ENCODE assay signal across 16 cellular contexts in genomic region chr12:101298426-101298825, GRCh38. TPM values are rescaled to one million over a fixed set of nuclear protein-coding genes. Genes with fewer than 3 reads are reported as not detected.
DNase-seq lines count a peak whose midpoint lies in the region; ATAC-seq and TF ChIP-seq lines count a peak whose summit lies in the region.
"Had no signal": no experiment of that assay in that cellular context is flagged by ENCODE, and none has a peak within 500 bp of the region (broad histone marks: within the 10 kb centered on the region; RNA-seq: fewer than 3 reads in every experiment).

No MANE protein-coding gene starts in this region.

- ATAC-seq in HG03280 (IDR thresholded peaks at IDR 0.05; ENCODE audit: unreplicated experiment), result no peak
- ATAC-seq: activated CD8-positive, alpha-beta memory T cell treated with anti-CD3 and anti-CD28 coated beads, Interleukin-2, amount 10 ng/mL, durations not matched to agents 7 days and 5 days; activated naive CD4-positive, alpha-beta T cell treated with anti-CD3 and anti-CD28 coated beads, Interleukin-2, amount 50 U/mL, for 72 hours had no signal

- H2AFZ ChIP-seq in H9 (ENCODE audit: low read length), result no peak overlapping the region

- H3K23me2 ChIP-seq in H9 (ENCODE audit: insufficient read length, low read depth, low read length, poor library complexity, severe bottlenecking), result no peaks in the 10 kb centered on the region

- H3K27me3 Mint-ChIP-seq in H9 (ENCODE audit: low read depth), result no peaks in the 10 kb centered on the region
- H3K27me3 Mint-ChIP-seq: activated CD8-positive, alpha-beta memory T cell treated with anti-CD3 and anti-CD28 coated beads, Interleukin-2, amount 10 ng/mL, durations not matched to agents 7 days and 5 days had no signal

- no peak overlapping the region for H4K91ac ChIP-seq in H9 (ENCODE audit: insufficient read length, low read depth, low read length)

- WGBS in H9 (ENCODE audit: extremely low coverage, insufficient read length, low lambda C conversion rate), result no CpG with 5 or more reads among the region's 2 CpGs

- no peak overlapping the region for H3T11ph ChIP-seq in H9 (ENCODE audit: low read length)

- no peaks in the 10 kb centered on the region for H3K9me3 Mint-ChIP-seq in H9
- H3K9me3 Mint-ChIP-seq: activated naive CD4-positive, alpha-beta T cell treated with anti-CD3 and anti-CD28 coated beads, Interleukin-2, amount 50 U/mL, for 72 hours; nephron had no signal

- H4K8ac ChIP-seq in H9 (replicated peaks; ENCODE audit: insufficient read length, low read depth, low read length), result no peak overlapping the region

- H2BK5ac ChIP-seq in H9 (ENCODE audit: insufficient read length, low read length), result no peak overlapping the region

- no peaks in the 10 kb centered on the region for H3K4me1 ChIP-seq in H9 (ENCODE audit: insufficient read depth, low read length)

- H3K23ac ChIP-seq in H9 (ENCODE audit: insufficient read length, low read depth, low read length), result no peak overlapping the region

- H3K4ac ChIP-seq in H9 (ENCODE audit: low read depth, low read length), result no peak overlapping the region

- no peak overlapping the region for H3K9ac ChIP-seq in H9 (ENCODE audit: extremely low read depth, insufficient read length, low read length)

- 0 out of 2 replicates have a peak overlapping the region, but pooled peaks have one; percentile 15 for H2BK15ac ChIP-seq in H9 (ENCODE audit: low read depth, low read length)

- TF ChIP-seq CTCF in H9 (conservative IDR thresholded peaks at IDR 0.05), result no peak
- TF ChIP-seq CTCF in fibroblast of mammary gland (conservative IDR thresholded peaks at IDR 0.05; ENCODE audit: control insufficient read depth, insufficient read depth, low read depth, low read length), result no peak

- H4K20me1 ChIP-seq in H9 (ENCODE audit: control insufficient read depth, insufficient read depth, insufficient read length), result no peaks in the 10 kb centered on the region

- H3K27me3 ChIP-seq in H9 (ENCODE audit: insufficient read depth, low read length), result no peaks in the 10 kb centered on the region

- no peak overlapping the region for H3K4me3 ChIP-seq in fibroblast of mammary gland (ENCODE audit: control insufficient read depth, low read depth, low read length)
- H3K4me3 ChIP-seq: thoracic aorta had no signal

- no peak overlapping the region for H2BK20ac ChIP-seq in H9 (ENCODE audit: low read depth, low read length, poor library complexity, severe bottlenecking)

- H3K27ac Mint-ChIP-seq in H9, result peak overlapping the region in 2 of 3 experiments; percentile 29 to 42; a peak in 5 of 7 replicates
- H3K27ac Mint-ChIP-seq: activated CD8-positive, alpha-beta memory T cell treated with anti-CD3 and anti-CD28 coated beads, Interleukin-2, amount 10 ng/mL, durations not matched to agents 7 days and 5 days; nephron had no signal

- no peak overlapping the region for H3K14ac ChIP-seq in H9 (ENCODE audit: insufficient read depth, low read length)

- 0 out of 4 replicates have a peak, but pooled peaks cover 0 to 2% of the 10 kb centered on the region in 2 experiments for H3K4me1 Mint-ChIP-seq in H9
- H3K4me1 Mint-ChIP-seq: activated CD8-positive, alpha-beta memory T cell treated with anti-CD3 and anti-CD28 coated beads, Interleukin-2, amount 10 ng/mL, durations not matched to agents 7 days and 5 days; nephron had no signal

- no peaks in the 10 kb centered on the region for H3K79me2 ChIP-seq in H9 (ENCODE audit: insufficient read depth, low read length)

- no peak overlapping the region for H2AK5ac ChIP-seq in H9 (ENCODE audit: insufficient read length, low read length)

- H3K18ac ChIP-seq in H9 (ENCODE audit: insufficient read length, low read depth, low read length), result no peak overlapping the region

- H2BK120ac ChIP-seq in H9 (ENCODE audit: low read depth, low read length, poor library complexity, severe bottlenecking), result no peak overlapping the region

- H3K79me1 ChIP-seq in H9 (ENCODE audit: insufficient read depth, low read depth, low read length, poor library complexity, severe bottlenecking), result no peaks in the 10 kb centered on the region

- no peak overlapping the region for H3K4me2 ChIP-seq in H9 (ENCODE audit: insufficient read depth, insufficient read length, low read length)

- no peak overlapping the region for H2BK12ac ChIP-seq in H9 (ENCODE audit: insufficient read length, low read depth, low read length)

- H3K36me3 Mint-ChIP-seq in H9 (ENCODE audit: insufficient read depth in 1 of 3, low read depth in 3 of 3), result peaks cover 34 to 80% (median 56%) of the 10 kb centered on the region in 3 experiments

- no peaks in the 10 kb centered on the region for H3K9me3 ChIP-seq in H9 (ENCODE audit: control insufficient read depth, low read depth, low read length)
- H3K9me3 ChIP-seq: thoracic aorta had no signal

- H4K5ac ChIP-seq in H9 (ENCODE audit: insufficient read length, low read depth, low read length), result no peak overlapping the region

- DNase-seq in H9, result no peak
- DNase-seq in amniotic epithelial cell (ENCODE audit: low read depth), result peak; percentile 80
- DNase-seq in fibroblast of mammary gland (ENCODE audit: low read depth), result peak; percentile 95
- DNase-seq in substantia nigra (lab: John Stamatoyannopoulos, UW), result peak in 1 of 49 donors; percentile 6
- DNase-seq in SK-N-DZ (ENCODE audit: low spot score), result no peak
- DNase-seq in inferior parietal cortex (ENCODE audit: extremely low spot score), result no peak
- DNase-seq: activated CD8-positive, alpha-beta memory T cell treated with anti-CD3 and anti-CD28 coated beads, Interleukin-2, amount 10 ng/mL, durations not matched to agents 7 days and 5 days; cortex of kidney; MM.1S; NCI-H510A treated with DMSO at 0.1 percent for 48 hours; small intestine had no signal

- no peak overlapping the region for H3K4me3 Mint-ChIP-seq in H9
- H3K4me3 Mint-ChIP-seq: activated CD8-positive, alpha-beta memory T cell treated with anti-CD3 and anti-CD28 coated beads, Interleukin-2, amount 10 ng/mL, durations not matched to agents 7 days and 5 days; nephron had no signal

- H3K56ac ChIP-seq in H9 (ENCODE audit: insufficient read length, low read depth, low read length), result no peak overlapping the region

- H3K27ac ChIP-seq in H9 (ENCODE audit: insufficient read length, low read depth, low read length) (no peak overlapping the region), substantia nigra (ENCODE audit: low read depth, low read length, poor library complexity, severe bottlenecking) (peak overlapping the region; percentile 27)
- H3K27ac ChIP-seq: thoracic aorta, VCaP had no signal

RNA-seq across cellular contexts. Expression of gene UTP20, which starts 18.5 kb away (rescaled TPM):
- total RNA-seq in H9 (2021), result 35.3 and 38.3 TPM in 2 replicates
- polyA plus RNA-seq in SK-N-DZ (2014; cell fraction: cytosol; rRNA removed), result 15.9 and 21.0 TPM in 2 replicates
- 10.5 and 12.8 TPM in 2 replicates for polyA plus RNA-seq in SK-N-DZ (2014; cell fraction: nucleus; rRNA removed)

Comparison
In these comparisons a context has a peak if more than half of its experiments do, and no peak if none do; other contexts are left out.
1. DNase-seq: peak in amniotic epithelial cell (single experiment) and fibroblast of mammary gland (single experiment); none in H9 (single experiment), SK-N-DZ (single experiment) and inferior parietal cortex (single experiment).